Comparison of ENCODE assay signal across 18 cellular contexts in the genomic region with DNA sequence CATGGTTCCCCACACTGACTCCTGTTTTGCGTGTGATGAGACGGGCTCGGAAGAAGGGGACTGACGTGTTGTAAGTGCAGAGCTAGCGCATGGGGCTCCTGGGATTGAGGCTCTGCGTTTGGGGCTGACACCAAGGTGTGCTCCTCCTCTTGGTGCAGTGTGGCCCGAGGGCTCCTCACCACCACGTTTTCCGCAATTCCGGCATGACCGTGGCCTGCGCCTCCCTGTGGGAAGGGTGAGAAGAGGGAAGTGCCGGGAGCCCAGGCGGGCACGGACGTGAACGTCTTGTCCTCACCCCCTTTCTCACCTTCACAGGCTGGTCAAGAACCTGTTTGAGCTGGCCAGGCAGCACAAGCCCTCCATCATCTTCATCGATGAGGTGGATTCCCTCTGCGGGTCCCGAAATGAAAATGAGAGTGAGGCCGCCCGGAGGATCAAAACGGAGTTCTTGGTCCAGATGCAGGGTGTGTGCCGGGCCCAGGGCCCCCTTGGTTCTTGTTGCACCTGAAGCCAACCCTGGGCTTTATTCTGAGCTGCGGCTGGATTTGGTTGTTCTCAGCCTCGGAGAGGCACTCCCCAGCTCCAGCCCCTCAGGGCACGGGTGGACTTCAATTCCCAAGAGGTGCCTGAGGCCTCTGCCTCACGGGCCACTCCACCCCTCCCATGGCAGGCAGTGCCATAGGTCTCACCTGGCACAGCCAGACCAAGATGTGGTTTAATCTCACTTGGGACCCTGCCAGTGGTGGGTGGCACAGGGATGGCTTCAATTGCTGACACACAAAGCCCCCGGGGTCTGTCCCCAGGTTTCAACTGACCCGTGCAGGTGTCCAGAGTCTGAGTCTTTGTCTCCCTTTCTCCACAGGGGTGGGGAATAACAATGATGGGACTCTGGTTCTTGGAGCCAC. TPM values are rescaled to one million over a fixed set of nuclear protein-coding genes. Genes with fewer than 3 reads are reported as not detected.
"Had no signal": no experiment of that assay in that cellular context is flagged by ENCODE, and none has a peak within 500 bp of the region (broad histone marks: within the 10 kb centered on the region; RNA-seq: fewer than 3 reads in every experiment).

No MANE protein-coding gene starts in this region.

- H3K9me3 Mint-ChIP-seq: dendritic cell treated with granulocyte-macrophage colony-stimulating factor and Interleukin-4, amounts not matched to agents 40 ng/mL and 50 ng/mL, for 4 days; effector memory CD8-positive, alpha-beta T cell; neural progenitor cell had no signal

- H3K27me3 ChIP-seq: adrenal gland, hepatocyte, neural progenitor cell, tibial artery had no signal

- FAIRE-seq: kidney had no signal

- ATAC-seq: activated CD8-positive, alpha-beta T cell treated with anti-CD3 and anti-CD28 coated beads, Interleukin-2, amount 10 ng/mL, durations not matched to agents 7 days and 5 days; effector memory CD8-positive, alpha-beta T cell had no signal

- H3K27ac Mint-ChIP-seq: activated CD8-positive, alpha-beta T cell treated with anti-CD3 and anti-CD28 coated beads, Interleukin-2, amount 10 ng/mL, durations not matched to agents 7 days and 5 days; dendritic cell treated with granulocyte-macrophage colony-stimulating factor and Interleukin-4, amounts not matched to agents 40 ng/mL and 50 ng/mL, for 4 days; neural progenitor cell had no signal

- H3K9ac ChIP-seq: neural progenitor cell, parathyroid adenoma had no signal

- H3K4me1 ChIP-seq: neural progenitor cell, tibial artery had no signal

- H3K4me2 ChIP-seq: hepatocyte, neural progenitor cell had no signal

- H2AFZ ChIP-seq: hepatocyte, neural progenitor cell, parathyroid adenoma had no signal

- DNase-seq: activated CD4-positive, alpha-beta T cell treated with anti-CD3 and anti-CD28 coated beads for 4 hours; activated CD8-positive, alpha-beta memory T cell treated with anti-CD3 and anti-CD28 coated beads, Interleukin-2, amount 50 U/mL, for 48 hours; activated CD8-positive, alpha-beta T cell treated with anti-CD3 and anti-CD28 coated beads, Interleukin-2, amount 10 ng/mL, durations not matched to agents 7 days and 5 days; caudate nucleus; effector memory CD8-positive, alpha-beta T cell; erythroblast; kidney; T-helper 1 cell; WERI-Rb-1 had no signal

- H3K27me3 Mint-ChIP-seq: dendritic cell treated with granulocyte-macrophage colony-stimulating factor and Interleukin-4, amounts not matched to agents 40 ng/mL and 50 ng/mL, for 4 days; effector memory CD8-positive, alpha-beta T cell had no signal

- H3K27ac ChIP-seq: adrenal gland, hepatocyte, neural progenitor cell, parathyroid adenoma, skin epidermis, tibial artery, WERI-Rb-1 had no signal

- H3K36me3 ChIP-seq: neural progenitor cell had no signal

- H3K4me3 Mint-ChIP-seq: activated CD8-positive, alpha-beta T cell treated with anti-CD3 and anti-CD28 coated beads, Interleukin-2, amount 10 ng/mL, durations not matched to agents 7 days and 5 days; dendritic cell treated with granulocyte-macrophage colony-stimulating factor and Interleukin-4, amounts not matched to agents 40 ng/mL and 50 ng/mL, for 4 days; effector memory CD8-positive, alpha-beta T cell had no signal

- H3K9me3 ChIP-seq: adrenal gland, tibial artery had no signal

- H3K4me3 ChIP-seq: adrenal gland, hepatocyte, neural progenitor cell, skin epidermis, tibial artery had no signal

- H3K4me1 Mint-ChIP-seq: neural progenitor cell had no signal

RNA-seq across cellular contexts. Expression of a gene that starts 31.5 kb away (rescaled TPM):
- total RNA-seq: lower leg skin, myocyte had no signal
